In the genomic region with DNA sequence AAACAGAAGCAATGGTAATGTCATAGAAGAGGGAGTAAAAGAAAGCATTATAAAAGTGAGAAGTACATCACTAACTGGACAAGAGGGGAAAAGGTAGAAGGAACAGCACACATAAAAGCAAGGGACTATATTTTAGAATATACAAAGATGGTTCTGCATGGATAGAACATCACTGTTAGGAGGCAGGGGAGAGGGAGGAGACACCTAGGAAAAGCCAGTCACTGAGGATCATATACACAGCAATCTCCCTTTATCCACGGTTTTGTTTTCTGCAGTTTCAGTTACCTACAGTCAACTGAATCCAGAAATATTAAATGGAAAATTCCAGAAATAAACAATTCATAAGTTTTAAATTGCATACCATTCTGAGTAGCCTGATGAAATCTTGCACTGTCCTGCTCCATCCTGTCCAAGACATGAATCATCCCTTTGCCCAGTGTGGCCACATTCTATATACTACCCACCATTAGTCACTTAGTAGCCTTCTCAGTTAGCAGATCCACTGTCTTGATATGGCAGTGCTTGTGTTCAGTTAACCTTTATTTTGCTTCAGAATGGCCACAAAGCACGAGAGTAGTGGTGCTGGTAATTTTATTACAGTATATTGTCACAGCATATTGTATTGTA, we compare ENCODE assay signal across 14 cellular contexts.
DNase-seq lines count a peak whose midpoint lies in the region; ATAC-seq, FAIRE-seq and TF ChIP-seq lines count a peak whose summit lies in the region.
"Had no signal": no experiment of that assay in that cellular context is flagged by ENCODE, and none has a peak within 500 bp of the region (broad histone marks: within the 10 kb centered on the region; RNA-seq: fewer than 3 reads in every experiment).

No MANE protein-coding gene starts in this region.

- H3K4me3 ChIP-seq in cardiac fibroblast (replicated peaks in 1 of 2; ENCODE audit: low read depth in 2 of 2, low read length in 2 of 2) (no peak overlapping the region), pancreas (no peak overlapping the region), prostate gland (no peak overlapping the region)

- H3K4me1 Mint-ChIP-seq in activated naive CD8-positive, alpha-beta T cell treated with anti-CD3 and anti-CD28 coated beads for 36 hours = peaks cover 8% of the 10 kb centered on the region
- H3K4me1 Mint-ChIP-seq: activated naive CD4-positive, alpha-beta T cell treated with anti-CD3 and anti-CD28 coated beads, Interleukin-2, amount 10 ng/mL, durations not matched to agents 7 days and 5 days had no signal

- no peak overlapping the region for H3K27ac Mint-ChIP-seq in activated naive CD8-positive, alpha-beta T cell treated with anti-CD3 and anti-CD28 coated beads for 36 hours
- H3K27ac Mint-ChIP-seq: activated CD4-positive, alpha-beta T cell treated with anti-CD3 and anti-CD28 coated beads for 36 hours; activated naive CD4-positive, alpha-beta T cell treated with anti-CD3 and anti-CD28 coated beads, Interleukin-2, amount 10 ng/mL, durations not matched to agents 7 days and 5 days; type B pancreatic cell had no signal

- no peak for FAIRE-seq in pancreas (lab: Jason Lieb, UNC)

- H3K9me3 ChIP-seq in pancreas = no peaks in the 10 kb centered on the region
- no peaks in the 10 kb centered on the region for H3K9me3 ChIP-seq in prostate gland

- DNase-seq in EL = peak; percentile 87
- peak; percentile 40 for DNase-seq in NCI-H460 (ENCODE audit: extremely low read depth, low read depth)
- DNase-seq in cardiac fibroblast (ENCODE audit: low read depth in 2 of 2) = peak; percentile 72 to 91
- peak; percentile 76 for DNase-seq in non-pigmented ciliary epithelial cell (ENCODE audit: low read depth)
- DNase-seq in pancreas = no peak
- no peak for DNase-seq in prostate gland (ENCODE audit: low spot score)
- no peak for DNase-seq in HuH-7 (ENCODE audit: low spot score)
- DNase-seq in activated naive CD8-positive, alpha-beta T cell treated with anti-CD3 and anti-CD28 coated beads for 36 hours = no peak
- DNase-seq: activated CD4-positive, alpha-beta T cell treated with anti-CD3 and anti-CD28 coated beads for 36 hours; activated naive CD4-positive, alpha-beta T cell treated with anti-CD3 and anti-CD28 coated beads, Interleukin-2, amount 10 ng/mL, durations not matched to agents 7 days and 5 days; hypothalamus; midbrain had no signal

- H3K27me3 Mint-ChIP-seq in activated naive CD8-positive, alpha-beta T cell treated with anti-CD3 and anti-CD28 coated beads for 36 hours = no peaks in the 10 kb centered on the region
- H3K27me3 Mint-ChIP-seq: activated CD4-positive, alpha-beta T cell treated with anti-CD3 and anti-CD28 coated beads for 36 hours; activated naive CD4-positive, alpha-beta T cell treated with anti-CD3 and anti-CD28 coated beads, Interleukin-2, amount 10 ng/mL, durations not matched to agents 7 days and 5 days; type B pancreatic cell had no signal

- intact Hi-C loops in pancreas (cut with DNase I) (no loop called here), prostate gland (cut with DNase I) (no loop called here)

- TF ChIP-seq POLR2A in prostate gland (IDR thresholded peaks at IDR 0.05) = no peak

- no peak for ATAC-seq in pancreas
- ATAC-seq: activated CD4-positive, alpha-beta T cell treated with anti-CD3 and anti-CD28 coated beads for 36 hours had no signal

- H3K27me3 ChIP-seq in pancreas (no peaks in the 10 kb centered on the region), prostate gland (replicated peaks; ENCODE audit: insufficient read depth) (no peaks in the 10 kb centered on the region)

- no peak for TF ChIP-seq CTCF in cardiac fibroblast (IDR thresholded peaks at IDR 0.05; ENCODE audit: low read depth, low read length)
- no peak for TF ChIP-seq CTCF in pancreas (IDR thresholded peaks at IDR 0.05)
- no peak for TF ChIP-seq CTCF in prostate gland (IDR thresholded peaks at IDR 0.05)

- H3K4me1 ChIP-seq in pancreas (no peaks in the 10 kb centered on the region), prostate gland (replicated peaks) (no peaks in the 10 kb centered on the region)

- H3K27ac ChIP-seq in pancreas (no peak overlapping the region), prostate gland (no peak overlapping the region)
- H3K27ac ChIP-seq: KMS-11 had no signal

- H3K9me3 Mint-ChIP-seq in activated naive CD8-positive, alpha-beta T cell treated with anti-CD3 and anti-CD28 coated beads for 36 hours = peaks cover 2% of the 10 kb centered on the region
- H3K9me3 Mint-ChIP-seq: activated naive CD4-positive, alpha-beta T cell treated with anti-CD3 and anti-CD28 coated beads, Interleukin-2, amount 10 ng/mL, durations not matched to agents 7 days and 5 days; type B pancreatic cell had no signal

- H3K36me3 Mint-ChIP-seq in activated naive CD8-positive, alpha-beta T cell treated with anti-CD3 and anti-CD28 coated beads for 36 hours = peaks cover 27% of the 10 kb centered on the region

- 90 to 94% methylated on average over 2 of the region's 2 CpGs for WGBS in pancreas, 2 donors
- WGBS in prostate gland = 86% methylated on average over 2 of the region's 2 CpGs

- no peak overlapping the region for H3K4me3 Mint-ChIP-seq in activated naive CD8-positive, alpha-beta T cell treated with anti-CD3 and anti-CD28 coated beads for 36 hours
- H3K4me3 Mint-ChIP-seq: activated CD4-positive, alpha-beta T cell treated with anti-CD3 and anti-CD28 coated beads for 36 hours; activated naive CD4-positive, alpha-beta T cell treated with anti-CD3 and anti-CD28 coated beads, Interleukin-2, amount 10 ng/mL, durations not matched to agents 7 days and 5 days; type B pancreatic cell had no signal

- H3K36me3 ChIP-seq in pancreas (no peaks in the 10 kb centered on the region), prostate gland (no peaks in the 10 kb centered on the region)

Comparison
In these comparisons a context has a peak if more than half of its experiments do, and no peak if none do; other contexts are left out.
1. DNase-seq: peak in EL (single experiment), NCI-H460 (single experiment), cardiac fibroblast (2 of 2) and non-pigmented ciliary epithelial cell (single experiment); none in pancreas (0 of 6), prostate gland (single experiment), HuH-7 (single experiment) and activated naive CD8-positive, alpha-beta T cell treated with anti-CD3 and anti-CD28 coated beads for 36 hours (single experiment).